ENCODE assay signal across 18 cellular contexts in genomic region chr13:113119822-113120189, GRCh38. TPM values are rescaled to one million over a fixed set of nuclear protein-coding genes. Genes with fewer than 3 reads are reported as not detected.
DNase-seq lines count a peak whose midpoint lies in the region; ATAC-seq and TF ChIP-seq lines count a peak whose summit lies in the region.
"Had no signal": no experiment of that assay in that cellular context is flagged by ENCODE, and none has a peak within 500 bp of the region (broad histone marks: within the 10 kb centered on the region; RNA-seq: fewer than 3 reads in every experiment).

No MANE protein-coding gene starts in this region.

- H3K4me3 Mint-ChIP-seq in activated T-cell treated with anti-CD3 and anti-CD28 coated beads, Interleukin-2, amount 50 U/mL, for 24 hours, result no peak overlapping the region
- no peak overlapping the region for H3K4me3 Mint-ChIP-seq in activated T-cell treated with anti-CD3 and anti-CD28 coated beads, Interleukin-2, amount 50 U/mL, for 4 hours
- H3K4me3 Mint-ChIP-seq in type B pancreatic cell, result no peak overlapping the region
- H3K4me3 Mint-ChIP-seq in activated CD4-positive, alpha-beta memory T cell treated with anti-CD3 and anti-CD28 coated beads, Interleukin-2, amount 10 ng/mL, durations not matched to agents 7 days and 5 days, result no peak overlapping the region
- H3K4me3 Mint-ChIP-seq: CD4-positive, CD25-positive, alpha-beta regulatory T cell; HFFc6 had no signal

- DNase-seq in activated T-cell treated with anti-CD3 and anti-CD28 coated beads, Interleukin-2, amount 50 U/mL, for 24 hours, result peak; percentile 13
- DNase-seq in activated T-cell treated with anti-CD3 and anti-CD28 coated beads, Interleukin-2, amount 50 U/mL, for 4 hours, result no peak
- DNase-seq in head of caudate nucleus (peak in 34 of 42 donors; percentile 9 to 73 (median 48)), osteoblast (ENCODE audit: insufficient read length, low spot score, missing footprints) (peak; percentile 1), type B pancreatic cell (ENCODE audit: extremely low spot score, unreplicated experiment) (peak; percentile 49), dermis blood vessel endothelial cell (no peak)
- DNase-seq in activated CD4-positive, alpha-beta memory T cell treated with anti-CD3 and anti-CD28 coated beads, Interleukin-2, amount 10 ng/mL, durations not matched to agents 7 days and 5 days, result no peak
- DNase-seq: 8988T; Calu3; CD4-positive, CD25-positive, alpha-beta regulatory T cell; DMS 273 treated with DMSO at 0.1 percent for 48 hours; GOT3; HCEC 1CT; HFFc6 had no signal

- H3K36me3 Mint-ChIP-seq in activated T-cell treated with anti-CD3 and anti-CD28 coated beads, Interleukin-2, amount 50 U/mL, for 24 hours (ENCODE audit: low read depth), result no peaks in the 10 kb centered on the region
- H3K36me3 Mint-ChIP-seq in activated T-cell treated with anti-CD3 and anti-CD28 coated beads, Interleukin-2, amount 50 U/mL, for 4 hours (ENCODE audit: insufficient read depth), result no peaks in the 10 kb centered on the region
- no peaks in the 10 kb centered on the region for H3K36me3 Mint-ChIP-seq in type B pancreatic cell
- H3K36me3 Mint-ChIP-seq in activated CD4-positive, alpha-beta memory T cell treated with anti-CD3 and anti-CD28 coated beads, Interleukin-2, amount 10 ng/mL, durations not matched to agents 7 days and 5 days (ENCODE audit: low read depth), result no peaks in the 10 kb centered on the region
- H3K36me3 Mint-ChIP-seq: CD4-positive, CD25-positive, alpha-beta regulatory T cell had no signal

- no peaks in the 10 kb centered on the region for H3K4me1 Mint-ChIP-seq in activated T-cell treated with anti-CD3 and anti-CD28 coated beads, Interleukin-2, amount 50 U/mL, for 24 hours (ENCODE audit: low read depth)
- no peaks in the 10 kb centered on the region for H3K4me1 Mint-ChIP-seq in activated T-cell treated with anti-CD3 and anti-CD28 coated beads, Interleukin-2, amount 50 U/mL, for 4 hours (ENCODE audit: low read depth)
- H3K4me1 Mint-ChIP-seq in type B pancreatic cell (ENCODE audit: unreplicated experiment), result peaks cover 11% of the 10 kb centered on the region
- H3K4me1 Mint-ChIP-seq in activated CD4-positive, alpha-beta memory T cell treated with anti-CD3 and anti-CD28 coated beads, Interleukin-2, amount 10 ng/mL, durations not matched to agents 7 days and 5 days, result no peaks in the 10 kb centered on the region
- H3K4me1 Mint-ChIP-seq: CD4-positive, CD25-positive, alpha-beta regulatory T cell had no signal

- H3K4me3 ChIP-seq in osteoblast (ENCODE audit: insufficient read depth, low read length), result no peak overlapping the region
- H3K4me3 ChIP-seq: BLaER1 treated with 17β-estradiol and CSF1 and Interleukin-3, amounts not matched to agents 10 nM and 100 nM had no signal

- no peaks in the 10 kb centered on the region for H3K79me2 ChIP-seq in osteoblast (ENCODE audit: insufficient read depth, low read length)

- CTCF ChIA-PET in activated CD4-positive, alpha-beta memory T cell treated with anti-CD3 and anti-CD28 coated beads, Interleukin-2, amount 10 ng/mL, durations not matched to agents 7 days and 5 days (lab: Charles Lee), result no interaction called here

- no peaks in the 10 kb centered on the region for H3K36me3 ChIP-seq in osteoblast (ENCODE audit: insufficient read depth, low read length)
- H3K36me3 ChIP-seq: BLaER1 treated with 17β-estradiol and CSF1 and Interleukin-3, amounts not matched to agents 10 nM and 100 nM had no signal

- TF ChIP-seq CTCF in osteoblast (IDR thresholded peaks at IDR 0.05; ENCODE audit: extremely low read depth, low read depth, low read length), result no peak
- TF ChIP-seq CTCF in type B pancreatic cell (conservative IDR thresholded peaks at IDR 0.05), result no peak

- H3K27me3 ChIP-seq in osteoblast (ENCODE audit: insufficient read depth, low read length), result no peaks in the 10 kb centered on the region
- H3K27me3 ChIP-seq: BLaER1 treated with 17β-estradiol and CSF1 and Interleukin-3, amounts not matched to agents 10 nM and 100 nM had no signal

- H3K9me3 Mint-ChIP-seq in activated T-cell treated with anti-CD3 and anti-CD28 coated beads, Interleukin-2, amount 50 U/mL, for 24 hours, result no peaks in the 10 kb centered on the region
- H3K9me3 Mint-ChIP-seq in activated T-cell treated with anti-CD3 and anti-CD28 coated beads, Interleukin-2, amount 50 U/mL, for 4 hours, result no peaks in the 10 kb centered on the region
- H3K9me3 Mint-ChIP-seq in type B pancreatic cell, result no peaks in the 10 kb centered on the region
- H3K9me3 Mint-ChIP-seq in activated CD4-positive, alpha-beta memory T cell treated with anti-CD3 and anti-CD28 coated beads, Interleukin-2, amount 10 ng/mL, durations not matched to agents 7 days and 5 days, result no peaks in the 10 kb centered on the region
- H3K9me3 Mint-ChIP-seq: HFFc6 had no signal

- no peak overlapping the region for H3K27ac Mint-ChIP-seq in activated T-cell treated with anti-CD3 and anti-CD28 coated beads, Interleukin-2, amount 50 U/mL, for 24 hours
- H3K27ac Mint-ChIP-seq in type B pancreatic cell, result no peak overlapping the region
- H3K27ac Mint-ChIP-seq in activated CD4-positive, alpha-beta memory T cell treated with anti-CD3 and anti-CD28 coated beads, Interleukin-2, amount 10 ng/mL, durations not matched to agents 7 days and 5 days, result no peak overlapping the region
- H3K27ac Mint-ChIP-seq: CD4-positive, CD25-positive, alpha-beta regulatory T cell; HFFc6 had no signal

- no peaks in the 10 kb centered on the region for H4K20me1 ChIP-seq in osteoblast (ENCODE audit: insufficient read depth, low read length)
- H4K20me1 ChIP-seq: BLaER1 treated with 17β-estradiol and CSF1 and Interleukin-3, amounts not matched to agents 10 nM and 100 nM had no signal

- H3K27me3 Mint-ChIP-seq in activated T-cell treated with anti-CD3 and anti-CD28 coated beads, Interleukin-2, amount 50 U/mL, for 24 hours, result no peaks in the 10 kb centered on the region
- H3K27me3 Mint-ChIP-seq in activated T-cell treated with anti-CD3 and anti-CD28 coated beads, Interleukin-2, amount 50 U/mL, for 4 hours (ENCODE audit: low read depth), result no peaks in the 10 kb centered on the region
- H3K27me3 Mint-ChIP-seq in type B pancreatic cell, result peaks cover 16% of the 10 kb centered on the region
- H3K27me3 Mint-ChIP-seq in activated CD4-positive, alpha-beta memory T cell treated with anti-CD3 and anti-CD28 coated beads, Interleukin-2, amount 10 ng/mL, durations not matched to agents 7 days and 5 days, result no peaks in the 10 kb centered on the region

- ATAC-seq in activated T-cell treated with anti-CD3 and anti-CD28 coated beads, Interleukin-2, amount 50 U/mL, for 4 hours, result no peak
- no peak for ATAC-seq in HG03342 (IDR thresholded peaks at IDR 0.05; ENCODE audit: unreplicated experiment)

- POLR2A ChIA-PET in activated CD4-positive, alpha-beta memory T cell treated with anti-CD3 and anti-CD28 coated beads, Interleukin-2, amount 10 ng/mL, durations not matched to agents 7 days and 5 days (lab: Charles Lee), result no interaction called here

- H2AFZ ChIP-seq in osteoblast (ENCODE audit: low read length), result no peak overlapping the region

- H3K9me3 ChIP-seq in osteoblast (ENCODE audit: low read depth, low read length), result no peaks in the 10 kb centered on the region
- H3K9me3 ChIP-seq: BLaER1 treated with 17β-estradiol and CSF1 and Interleukin-3, amounts not matched to agents 10 nM and 100 nM had no signal

- H3K4me2 ChIP-seq in osteoblast (ENCODE audit: insufficient read depth, low read length), result no peak overlapping the region
- H3K4me2 ChIP-seq: BLaER1 treated with 17β-estradiol and CSF1 and Interleukin-3, amounts not matched to agents 10 nM and 100 nM had no signal

- no peaks in the 10 kb centered on the region for H3K4me1 ChIP-seq in osteoblast (ENCODE audit: insufficient read depth, low read length)

- intact Hi-C loops in head of caudate nucleus (cut with DNase I), result no loop called here

- H3K27ac ChIP-seq in osteoblast (ENCODE audit: low read depth, low read length), result no peak overlapping the region
- H3K27ac ChIP-seq: BLaER1 treated with 17β-estradiol and CSF1 and Interleukin-3, amounts not matched to agents 10 nM and 100 nM; HL-60 had no signal

RNA-seq across cellular contexts. Expression of gene F10, which starts 2.8 kb away (rescaled TPM):
- total RNA-seq in activated T-cell treated with anti-CD3 and anti-CD28 coated beads, Interleukin-2, amount 50 U/mL, for 4 hours, result not detected
- 0.29 TPM in 1 of 2 replicates, not detected in the other for total RNA-seq in osteoblast
- 34.4 and 53.6 TPM in 2 replicates for total RNA-seq in type B pancreatic cell (ENCODE audit: low replicate concordance)
- total RNA-seq in dermis blood vessel endothelial cell, result not detected in 2 replicates
- total RNA-seq in activated CD4-positive, alpha-beta memory T cell treated with anti-CD3 and anti-CD28 coated beads, Interleukin-2, amount 10 ng/mL, durations not matched to agents 7 days and 5 days, result not detected
- total RNA-seq: Calu3; CD4-positive, CD25-positive, alpha-beta regulatory T cell; Daoy had no signal

RNA-seq across cellular contexts. Expression of gene F7, which starts 14.2 kb away (rescaled TPM):
- total RNA-seq in activated T-cell treated with anti-CD3 and anti-CD28 coated beads, Interleukin-2, amount 50 U/mL, for 4 hours, result under 1 TPM; 0.14 to 0.42 (median 0.38) TPM
- under 0.01 TPM in 1 of 2 replicates, not detected in the other for total RNA-seq in osteoblast
- 3.0 and 5.3 TPM in 2 replicates for total RNA-seq in type B pancreatic cell (ENCODE audit: low replicate concordance)
- not detected in 2 replicates for total RNA-seq in dermis blood vessel endothelial cell
- total RNA-seq in activated CD4-positive, alpha-beta memory T cell treated with anti-CD3 and anti-CD28 coated beads, Interleukin-2, amount 10 ng/mL, durations not matched to agents 7 days and 5 days, result not detected
- total RNA-seq: Calu3; CD4-positive, CD25-positive, alpha-beta regulatory T cell; HFFc6 had no signal

RNA-seq across cellular contexts. Expression of gene PROZ, which starts 38.6 kb away (rescaled TPM):
- not detected for total RNA-seq in activated T-cell treated with anti-CD3 and anti-CD28 coated beads, Interleukin-2, amount 50 U/mL, for 4 hours
- total RNA-seq in osteoblast (not detected in 2 replicates), type B pancreatic cell (ENCODE audit: low replicate concordance) (not detected in 2 replicates), dermis blood vessel endothelial cell (0.17 TPM in 1 of 2 replicates, not detected in the other)
- not detected for total RNA-seq in activated CD4-positive, alpha-beta memory T cell treated with anti-CD3 and anti-CD28 coated beads, Interleukin-2, amount 10 ng/mL, durations not matched to agents 7 days and 5 days
- total RNA-seq: Calu3; CD4-positive, CD25-positive, alpha-beta regulatory T cell; Daoy; HFFc6 had no signal

Comparison
In these comparisons a context has a peak if more than half of its experiments do, and no peak if none do; other contexts are left out.
1. DNase-seq: peak in activated T-cell treated with anti-CD3 and anti-CD28 coated beads, Interleukin-2, amount 50 U/mL, for 24 hours (single experiment), head of caudate nucleus (34 of 42), osteoblast (single experiment) and type B pancreatic cell (single experiment); none in activated T-cell treated with anti-CD3 and anti-CD28 coated beads, Interleukin-2, amount 50 U/mL, for 4 hours (single experiment), dermis blood vessel endothelial cell (single experiment) and activated CD4-positive, alpha-beta memory T cell treated with anti-CD3 and anti-CD28 coated beads, Interleukin-2, amount 10 ng/mL, durations not matched to agents 7 days and 5 days (single experiment).
2. RNA of gene F10, which starts 2.8 kb away (total RNA-seq): 34.4 to 53.6 TPM in type B pancreatic cell; not detected in activated T-cell treated with anti-CD3 and anti-CD28 coated beads, Interleukin-2, amount 50 U/mL, for 4 hours, 0.29 TPM in osteoblast, not detected in dermis blood vessel endothelial cell and not detected in activated CD4-positive, alpha-beta memory T cell treated with anti-CD3 and anti-CD28 coated beads, Interleukin-2, amount 10 ng/mL, durations not matched to agents 7 days and 5 days; every median in the first group is over 10 times any median in the second.